In the genomic region with DNA sequence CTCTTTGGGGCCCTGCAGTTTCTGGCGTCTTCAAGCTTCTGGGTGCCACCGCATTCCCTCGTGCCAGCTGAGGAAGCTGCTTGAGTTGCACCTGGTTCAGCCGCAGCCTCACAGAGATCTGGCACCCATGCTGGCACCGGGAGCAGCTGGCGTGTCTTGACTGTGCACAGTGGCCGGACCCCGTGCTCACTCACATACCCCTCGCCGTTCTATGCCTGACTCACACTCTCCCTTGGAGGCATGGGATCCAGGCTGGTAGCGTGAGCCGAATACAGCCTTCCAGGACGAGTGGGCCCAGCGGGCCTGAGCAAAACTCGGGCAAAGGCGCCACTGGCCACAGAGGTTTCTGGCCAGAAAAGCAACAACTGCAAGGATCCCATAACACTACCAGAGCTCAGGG, we compare ENCODE assay signal across 26 cellular contexts.
"Had no signal": no experiment of that assay in that cellular context is flagged by ENCODE, and none has a peak within 500 bp of the region (broad histone marks: within the 10 kb centered on the region; RNA-seq: fewer than 3 reads in every experiment).

No MANE protein-coding gene starts in this region.

- H3K9me3 ChIP-seq: esophagus squamous epithelium, gastrocnemius medialis, heart right ventricle, left lung, lower lobe of right lung, mucosa of descending colon had no signal

- DNase-seq: dermis blood vessel endothelial cell; dorsolateral prefrontal cortex; effector CD4-positive, alpha-beta T cell; effector memory CD4-positive, alpha-beta T cell; erythroblast; esophagus squamous epithelium; foreskin fibroblast; foreskin melanocyte; gastrocnemius medialis; glutamatergic neuron; head of caudate nucleus; heart right ventricle; hippocampal formation; left cardiac atrium; left lung; left ventricle myocardium superior; lower lobe of right lung; mesenchymal stem cell; mucosa of descending colon had no signal

- ATAC-seq: esophagus mucosa, gastrocnemius medialis, left cardiac atrium, left lung, mucosa of descending colon had no signal

- H3K27me3 ChIP-seq: dorsolateral prefrontal cortex, esophagus squamous epithelium, gastrocnemius medialis, heart right ventricle had no signal

- H3K36me3 ChIP-seq: esophagus squamous epithelium, gastrocnemius medialis, heart right ventricle, left lung, lower lobe of right lung had no signal

- H3K27ac ChIP-seq: coronary artery, dorsolateral prefrontal cortex, epithelial cell of prostate, esophagus squamous epithelium, gastrocnemius medialis, heart right ventricle, left lung, lower lobe of right lung had no signal

- H3K4me3 ChIP-seq: coronary artery, dorsolateral prefrontal cortex, esophagus squamous epithelium, gastrocnemius medialis, heart right ventricle, left lung, lower lobe of right lung, mucosa of descending colon had no signal

- FAIRE-seq: colon, endometrium, islet of Langerhans, keratinocyte had no signal

- H3K4me1 ChIP-seq: esophagus squamous epithelium, gastrocnemius medialis, heart right ventricle, left lung, lower lobe of right lung had no signal
